ENCODE assay signal across 17 cellular contexts in genomic region chr5:93348231-93348630, GRCh38.
"Had no signal": no experiment of that assay in that cellular context is flagged by ENCODE, and none has a peak within 500 bp of the region (broad histone marks: within the 10 kb centered on the region; RNA-seq: fewer than 3 reads in every experiment).

No MANE protein-coding gene starts in this region.

- H3K4me1 ChIP-seq: ascending aorta, sigmoid colon, tibial nerve, vagina had no signal

- H3K27ac ChIP-seq: ascending aorta, dorsolateral prefrontal cortex, epithelial cell of prostate, foreskin keratinocyte, sigmoid colon, tibial nerve, vagina, VCaP had no signal

- H3K36me3 ChIP-seq: ascending aorta, sigmoid colon, tibial nerve, vagina had no signal

- H3K9me3 ChIP-seq: ascending aorta, mucosa of descending colon, sigmoid colon, tibial nerve, vagina had no signal

- DNase-seq: activated CD4-positive, alpha-beta T cell treated with anti-CD3 and anti-CD28 coated beads, Interleukin-2, amount 50 U/mL, for 4 hours; activated gamma-delta T cell; dorsolateral prefrontal cortex; foreskin keratinocyte; hippocampal formation; left ventricle myocardium superior; mucosa of descending colon; naive thymus-derived CD4-positive, alpha-beta T cell; sigmoid colon; stimulated activated naive CD4-positive, alpha-beta T cell; SW 1271; T-helper 2 cell had no signal

- H3K4me3 ChIP-seq: ascending aorta, dorsolateral prefrontal cortex, mucosa of descending colon, sigmoid colon, tibial nerve, vagina had no signal

- H3K27me3 ChIP-seq: ascending aorta, dorsolateral prefrontal cortex, foreskin keratinocyte, sigmoid colon, tibial nerve, vagina had no signal
